8 cellular contexts compared by ENCODE assay signal in genomic region chr6:6712258-6712978, GRCh38.
DNase-seq lines count a peak whose midpoint lies in the region; ATAC-seq and TF ChIP-seq lines count a peak whose summit lies in the region.

No MANE protein-coding gene starts in this region.

- no peak overlapping the region for H3K23ac ChIP-seq in IMR-90 (ENCODE audit: low read depth, low read length)

- peak overlapping the region; percentile 52; the same call in 1 of the 2 replicates for H2BK120ac ChIP-seq in IMR-90 (ENCODE audit: low read depth, low read length)

- no peaks in the 10 kb centered on the region for H3K79me1 ChIP-seq in IMR-90 (ENCODE audit: low read depth in 1 of 2, low read length in 2 of 2)

- DNase-seq in GM10248 (ENCODE audit: extremely low spot score) (peak; percentile 34), IMR-90 (peak; percentile 87), astrocyte of the cerebellum (ENCODE audit: low read depth) (peak; percentile 68), NCI-H1105 treated with DMSO at 0.1 percent for 48 hours (lab: John Stamatoyannopoulos, UW) (no peak), RKO (ENCODE audit: low spot score) (no peak)

- no peak for TF ChIP-seq POLR2A in IMR-90 (IDR thresholded peaks at IDR 0.05; ENCODE audit: low read depth, low read length)

- in situ Hi-C loops in IMR-90 (cut with MboI; ENCODE audit: low sequenced_read_pairs), result no loop called here
- in situ Hi-C loops in astrocyte of the cerebellum (cut with HindIII; ENCODE audit: low sequenced_read_pairs), result no loop called here

- TF ChIP-seq RAD21 in IMR-90 (IDR thresholded peaks at IDR 0.05; ENCODE audit: low read length), result peak; percentile 32

- CTCF ChIA-PET in GM10248 (lab: Yijun Ruan, JAX) (interaction anchor here (0.9 to 2.5 kb wide), 6 partner anchors 8 to 531 kb away, joined by 3 to 11 read pairs (median 4); no protein-coding TSS in a partner anchor), IMR-90 (lab: Yijun Ruan, JAX) (interaction anchor here (0.5 kb wide), 1 partner anchor 11 kb away, joined by 3 read pairs; no protein-coding TSS in a partner anchor)

- H3K36me3 ChIP-seq in IMR-90 (ENCODE audit: control insufficient read depth, insufficient read depth, low read length) (no peaks in the 10 kb centered on the region), mucosa of stomach (ENCODE audit: control insufficient read depth, insufficient read depth, low read length) (no peaks in the 10 kb centered on the region)

- peak overlapping the region; percentile 50 for H4K5ac ChIP-seq in IMR-90 (ENCODE audit: low read depth, low read length)

- TF ChIP-seq CTCF in GM10248 (IDR thresholded peaks at IDR 0.05; ENCODE audit: control extremely low read depth, extremely low read depth, low read depth, missing control alignments), result no peak
- TF ChIP-seq CTCF in IMR-90 (conservative IDR thresholded peaks at IDR 0.05; ENCODE audit: low read depth, low read length), result peak; percentile 12; the same call in 1 of the 2 replicates
- TF ChIP-seq CTCF in astrocyte of the cerebellum (IDR thresholded peaks at IDR 0.05; ENCODE audit: low read depth, low read length, missing control alignments), result peak; percentile 2

- H3K9me1 ChIP-seq in IMR-90 (ENCODE audit: insufficient read depth, low read length), result no peaks in the 10 kb centered on the region; the same call in 1 of the 2 replicates

- H3K9ac ChIP-seq in IMR-90 (ENCODE audit: low read depth, low read length) (peak overlapping the region; percentile 41; the same call in 1 of the 2 replicates), mucosa of stomach (ENCODE audit: low read length) (peak overlapping the region; percentile 64)

- peak overlapping the region; percentile 37; the same call in 1 of the 2 replicates for H3K4me2 ChIP-seq in IMR-90 (ENCODE audit: low read depth, low read length)

- no peak overlapping the region for H3K14ac ChIP-seq in IMR-90 (replicated peaks; ENCODE audit: low read depth, low read length)

- H2AK9ac ChIP-seq in IMR-90 (replicated peaks; ENCODE audit: low read depth, low read length, poor library complexity), result no peak overlapping the region

- H3K56ac ChIP-seq in IMR-90 (ENCODE audit: extremely low read depth, insufficient read depth, low read length), result no peak overlapping the region

- H2BK20ac ChIP-seq in IMR-90 (ENCODE audit: low read depth, low read length), result no peak overlapping the region

- H3K9me3 Mint-ChIP-seq in activated T-helper 17 cell treated with anti-CD3 and anti-CD28 coated beads, Interleukin-2, amount 50 U/mL, for 72 hours, result no peaks in the 10 kb centered on the region

- no TSS peak for BruUV-seq in IMR-90 (replicated peaks; lab: Mats Ljungman, UMichigan)

- intact Hi-C loops in IMR-90 (cut with micrococcal nuclease), result no loop called here

- peak overlapping the region; percentile 12; the same call in 1 of the 2 replicates for H2AK5ac ChIP-seq in IMR-90 (ENCODE audit: low read depth, low read length)

- H3K27me3 ChIP-seq in IMR-90 (ENCODE audit: control insufficient read depth, insufficient read depth, low read length) (peaks cover 3% of the 10 kb centered on the region; the same call in 1 of the 2 replicates), mucosa of stomach (ENCODE audit: control insufficient read depth, insufficient read depth, low read length) (no peaks in the 10 kb centered on the region)

- H3K4me1 ChIP-seq in IMR-90 (ENCODE audit: control insufficient read depth, insufficient read depth, low read length), result peaks cover 18% of the 10 kb centered on the region
- H3K4me1 ChIP-seq in mucosa of stomach (ENCODE audit: control insufficient read depth, insufficient read depth, low read length), result peaks cover 35% of the 10 kb centered on the region

- H2AFZ ChIP-seq in IMR-90 (replicated peaks; ENCODE audit: low read length, poor library complexity), result peak overlapping the region; percentile 44

- dilution Hi-C loops in IMR-90 (cut with HindIII; ENCODE audit: low sequenced_read_pairs, unreplicated experiment), result no loop called here

- no peaks in the 10 kb centered on the region for H4K20me1 ChIP-seq in IMR-90 (ENCODE audit: insufficient read depth, low read length)

- H3K9me3 ChIP-seq in IMR-90 (ENCODE audit: control insufficient read depth, insufficient read depth, low read length) (no peaks in the 10 kb centered on the region), mucosa of stomach (ENCODE audit: control insufficient read depth, low read length) (no peaks in the 10 kb centered on the region)

- peak overlapping the region; percentile 1 for H2BK5ac ChIP-seq in IMR-90 (ENCODE audit: low read depth, low read length, poor library complexity, severe bottlenecking)

- peaks cover 6% of the 10 kb centered on the region for H3K4me1 Mint-ChIP-seq in activated T-helper 17 cell treated with anti-CD3 and anti-CD28 coated beads, Interleukin-2, amount 50 U/mL, for 72 hours

- H3K4me3 Mint-ChIP-seq in activated T-helper 17 cell treated with anti-CD3 and anti-CD28 coated beads, Interleukin-2, amount 50 U/mL, for 72 hours, result no peak overlapping the region

- H3K4ac ChIP-seq in IMR-90 (ENCODE audit: low read depth, low read length), result peak overlapping the region; percentile 28; the same call in 1 of the 2 replicates

- peaks cover 27% of the 10 kb centered on the region for H3K27me3 Mint-ChIP-seq in activated T-helper 17 cell treated with anti-CD3 and anti-CD28 coated beads, Interleukin-2, amount 50 U/mL, for 72 hours

- H3K4me3 ChIP-seq in IMR-90 (ENCODE audit: insufficient read depth, low read depth, low read length) (no peak overlapping the region), astrocyte of the cerebellum (ENCODE audit: low read depth, low read length) (no peak overlapping the region), mucosa of stomach (ENCODE audit: low read length) (peak overlapping the region; percentile 10)

- 50% methylated on average over 2 of the region's 15 CpGs; no CpG with 5 or more reads in 1 of the 2 experiments for WGBS in IMR-90 (ENCODE audit: extremely low coverage in 2 of 2, insufficient read length in 1 of 2), 2 experiments

- no peak overlapping the region for H3K27ac Mint-ChIP-seq in activated T-helper 17 cell treated with anti-CD3 and anti-CD28 coated beads, Interleukin-2, amount 50 U/mL, for 72 hours

- no peaks in the 10 kb centered on the region for H3K36me3 Mint-ChIP-seq in activated T-helper 17 cell treated with anti-CD3 and anti-CD28 coated beads, Interleukin-2, amount 50 U/mL, for 72 hours (ENCODE audit: low read depth)

- H4K91ac ChIP-seq in IMR-90 (ENCODE audit: insufficient read depth, low read depth, low read length), result peak overlapping the region; percentile 59

- peak; percentile 71 for ATAC-seq in IMR-90 (ENCODE audit: low read depth)
- no peak for ATAC-seq in activated T-helper 17 cell treated with anti-CD3 and anti-CD28 coated beads, Interleukin-2, amount 50 U/mL, for 72 hours (replicated peaks)
- no peak for ATAC-seq in GM19324 (IDR thresholded peaks at IDR 0.05; ENCODE audit: low FRiP score, unreplicated experiment)

- peak overlapping the region; percentile 41 for H3K27ac ChIP-seq in IMR-90 (ENCODE audit: insufficient read depth, low read length)

- H3K18ac ChIP-seq in IMR-90 (ENCODE audit: low read depth, low read length), result peak overlapping the region; percentile 48

- H2BK15ac ChIP-seq in IMR-90 (ENCODE audit: low read depth, low read length), result no peak overlapping the region

- POLR2A ChIA-PET in GM10248 (lab: Yijun Ruan, JAX) (interaction anchor here (0.5 kb wide), 1 partner anchor 87 kb away, joined by 3 read pairs; no protein-coding TSS in a partner anchor), IMR-90 (lab: Charles Lee; ENCODE audit: unreplicated experiment) (no interaction called here)

- peak overlapping the region; percentile 2 to 50; a peak in 2 of 4 replicates for H4K8ac ChIP-seq in IMR-90 (ENCODE audit: low read depth in 2 of 2, low read length in 2 of 2)

TF ChIP-seq in IMR-90, 13 proteins besides CTCF, POLR2A, EP300 and RAD21:
- TF ChIP-seq USF2 (IDR thresholded peaks at IDR 0.05; ENCODE audit: low read depth, low read length) (0 out of 2 replicates have a peak, but pooled peaks have one; percentile 21), MXI1 (IDR thresholded peaks at IDR 0.05; ENCODE audit: borderline replicate concordance, low read depth, low read length) (no peak), CEBPB (IDR thresholded peaks at IDR 0.05; ENCODE audit: low read depth, low read length) (peak; percentile 65; the same call in 1 of the 2 replicates)

Comparison
In these comparisons a context has a peak if more than half of its experiments do, and no peak if none do; other contexts are left out.
1. DNase-seq: peak in GM10248 (single experiment), IMR-90 (single experiment) and astrocyte of the cerebellum (single experiment); none in NCI-H1105 treated with DMSO at 0.1 percent for 48 hours (single experiment) and RKO (single experiment).